2 cellular contexts compared by ENCODE assay signal in genomic region chr7:2109251-2109935, GRCh38.
TF ChIP-seq lines count a peak whose summit lies in the region.

No MANE protein-coding gene starts in this region.

TF ChIP-seq in HCT116, 20 proteins besides CTCF, POLR2A, EP300 and RAD21 (continued from another document):
- TF ChIP-seq, protein P1, sequence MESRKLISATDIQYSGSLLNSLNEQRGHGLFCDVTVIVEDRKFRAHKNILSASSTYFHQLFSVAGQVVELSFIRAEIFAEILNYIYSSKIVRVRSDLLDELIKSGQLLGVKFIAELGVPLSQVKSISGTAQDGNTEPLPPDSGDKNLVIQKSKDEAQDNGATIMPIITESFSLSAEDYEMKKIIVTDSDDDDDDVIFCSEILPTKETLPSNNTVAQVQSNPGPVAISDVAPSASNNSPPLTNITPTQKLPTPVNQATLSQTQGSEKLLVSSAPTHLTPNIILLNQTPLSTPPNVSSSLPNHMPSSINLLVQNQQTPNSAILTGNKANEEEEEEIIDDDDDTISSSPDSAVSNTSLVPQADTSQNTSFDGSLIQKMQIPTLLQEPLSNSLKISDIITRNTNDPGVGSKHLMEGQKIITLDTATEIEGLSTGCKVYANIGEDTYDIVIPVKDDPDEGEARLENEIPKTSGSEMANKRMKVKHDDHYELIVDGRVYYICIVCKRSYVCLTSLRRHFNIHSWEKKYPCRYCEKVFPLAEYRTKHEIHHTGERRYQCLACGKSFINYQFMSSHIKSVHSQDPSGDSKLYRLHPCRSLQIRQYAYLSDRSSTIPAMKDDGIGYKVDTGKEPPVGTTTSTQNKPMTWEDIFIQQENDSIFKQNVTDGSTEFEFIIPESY (IDR thresholded peaks at IDR 0.05; ENCODE audit: extremely low read depth, insufficient replicate concordance, low read length), result no peak
- TF ChIP-seq SIN3A (IDR thresholded peaks at IDR 0.05; ENCODE audit: low read depth), result no peak
- no peak for TF ChIP-seq POLR2AphosphoS5 (IDR thresholded peaks at IDR 0.05; ENCODE audit: low read depth, low read length)
- TF ChIP-seq YY1 (IDR thresholded peaks at IDR 0.05; ENCODE audit: extremely low read depth, insufficient replicate concordance, low read depth, low read length), result no peak
- no peak for TF ChIP-seq SP1 (IDR thresholded peaks at IDR 0.05; ENCODE audit: low read depth)
- no peak for TF ChIP-seq TCF7L2 (IDR thresholded peaks at IDR 0.05; ENCODE audit: borderline replicate concordance, extremely low read depth, insufficient read depth, insufficient read length)
TF ChIP-seq in HCT116: peak in this region for 0.

TF ChIP-seq in WTC11, 78 proteins besides CTCF, POLR2A, EP300 and RAD21 (continued from another document):
- no peak for TF ChIP-seq ZNF263 (CRISPR knock-in tag; IDR thresholded peaks at IDR 0.05; ENCODE audit: low read depth)
- TF ChIP-seq ZNF416 (CRISPR knock-in tag; IDR thresholded peaks at IDR 0.05), result no peak
- TF ChIP-seq ATF6 (CRISPR knock-in tag; IDR thresholded peaks at IDR 0.05), result no peak
- TF ChIP-seq ZNF425 (CRISPR knock-in tag; conservative IDR thresholded peaks at IDR 0.05), result no peak
- TF ChIP-seq ZBTB21 (CRISPR knock-in tag; IDR thresholded peaks at IDR 0.05; ENCODE audit: borderline replicate concordance), result no peak
